1 cellular context compared by ENCODE assay signal in genomic region chr17:82116246-82116645, GRCh38.
TF ChIP-seq lines count a peak whose summit lies in the region.

No MANE protein-coding gene starts in this region.

TF ChIP-seq in K562, 482 proteins besides CTCF, POLR2A, EP300 and RAD21:
- no peak for TF ChIP-seq VEZF1 (CRISPR knock-in tag; IDR thresholded peaks at IDR 0.05)
- no peak for TF ChIP-seq MAFF (IDR thresholded peaks at IDR 0.05; ENCODE audit: low read length)
- TF ChIP-seq ZNF140 (CRISPR knock-in tag; IDR thresholded peaks at IDR 0.05) = no peak
- TF ChIP-seq MEF2D (tag; conservative IDR thresholded peaks at IDR 0.05; ENCODE audit: low read depth) = no peak
- TF ChIP-seq CXXC5 (CRISPR knock-in tag; IDR thresholded peaks at IDR 0.05) = no peak
- TF ChIP-seq EGR1 (conservative IDR thresholded peaks at IDR 0.05) = 0 out of 2 replicates have a peak, but pooled peaks have one; percentile 19
- no peak for TF ChIP-seq HDAC1 (IDR thresholded peaks at IDR 0.05)
- no peak for TF ChIP-seq SMARCB1 (IDR thresholded peaks at IDR 0.05; ENCODE audit: insufficient read length, low read depth)
- TF ChIP-seq MEF2A (IDR thresholded peaks at IDR 0.05; ENCODE audit: control insufficient read depth, low read depth, low read length) = no peak
- TF ChIP-seq TRIM28 (IDR thresholded peaks at IDR 0.05) = no peak
- TF ChIP-seq CEBPG (CRISPR knock-in tag; IDR thresholded peaks at IDR 0.05) = no peak
- no peak for TF ChIP-seq CEBPG (tag; conservative IDR thresholded peaks at IDR 0.05 in 1 of 2, IDR thresholded peaks at IDR 0.05 in 1 of 2)
- TF ChIP-seq SMARCA5 (IDR thresholded peaks at IDR 0.05) = no peak
- TF ChIP-seq BRCA1 (IDR thresholded peaks at IDR 0.05) = no peak
- no peak for TF ChIP-seq BRCA1 (CRISPR knock-in tag; IDR thresholded peaks at IDR 0.05)
- TF ChIP-seq CBX8 (IDR thresholded peaks at IDR 0.05; ENCODE audit: borderline replicate concordance, extremely low read depth, low read depth, low read length, poor library complexity, severe bottlenecking) = no peak
- peak; percentile 35; the same call in 1 of the 2 replicates for TF ChIP-seq ZBTB7A (IDR thresholded peaks at IDR 0.05; ENCODE audit: borderline replicate concordance, control insufficient read depth, low read depth, low read length)
- no peak for TF ChIP-seq MEIS2 (IDR thresholded peaks at IDR 0.05; ENCODE audit: partially characterized antibody)
- TF ChIP-seq CC2D1A (IDR thresholded peaks at IDR 0.05) = no peak
- no peak for TF ChIP-seq RFX1 (IDR thresholded peaks at IDR 0.05)
- 0 out of 2 replicates have a peak, but pooled peaks have one; percentile 9 for TF ChIP-seq ARID1B (IDR thresholded peaks at IDR 0.05)
- no peak for TF ChIP-seq PHB (CRISPR knock-in tag; IDR thresholded peaks at IDR 0.05)
- no peak for TF ChIP-seq MAX (CRISPR knock-in tag; IDR thresholded peaks at IDR 0.05)
- TF ChIP-seq YY1 (IDR thresholded peaks at IDR 0.05; ENCODE audit: borderline replicate concordance in 1 of 3, control insufficient read depth in 1 of 3, extremely low read depth in 1 of 3, insufficient read depth in 3 of 3, insufficient read length in 1 of 3, insufficient replicate concordance in 2 of 3, low read depth in 1 of 3, low read length in 2 of 3) = peak in 1 of 3 experiments; percentile 17
- TF ChIP-seq NCOR1 (IDR thresholded peaks at IDR 0.05) = no peak
- TF ChIP-seq ZNF395 (CRISPR knock-in tag; IDR thresholded peaks at IDR 0.05) = no peak
- TF ChIP-seq ZNF277 (CRISPR knock-in tag; IDR thresholded peaks at IDR 0.05; ENCODE audit: borderline replicate concordance) = no peak
- no peak for TF ChIP-seq ZNF23 (CRISPR knock-in tag; IDR thresholded peaks at IDR 0.05)
